Comparison of ENCODE assay signal across 1 cellular context in the genomic region with DNA sequence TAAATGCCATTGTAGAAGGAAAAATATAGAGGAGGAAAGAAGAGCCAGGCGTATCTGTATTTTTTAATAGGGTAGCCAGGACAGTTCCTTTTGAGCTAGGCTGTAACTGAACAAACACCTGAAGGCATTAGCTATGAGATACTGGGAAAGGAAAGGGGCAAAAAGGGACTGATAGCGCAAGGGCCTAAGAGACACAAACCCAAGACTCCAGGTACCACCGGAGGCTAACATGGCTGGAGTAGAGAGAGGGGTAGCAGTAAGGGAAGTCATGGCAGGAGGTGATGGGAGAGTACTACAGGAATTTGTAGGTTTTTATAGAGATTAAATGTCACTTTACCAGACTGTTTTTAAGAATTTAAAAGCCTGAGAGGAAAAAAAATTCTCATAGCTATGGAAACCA.
TF ChIP-seq lines count a peak whose summit lies in the region.

No MANE protein-coding gene starts in this region.

TF ChIP-seq in GM23338, 12 proteins besides CTCF, POLR2A, EP300 and RAD21:
- TF ChIP-seq EZH2 (IDR thresholded peaks at IDR 0.05; ENCODE audit: low read depth, unreplicated experiment): no peak
- TF ChIP-seq, protein P1, sequence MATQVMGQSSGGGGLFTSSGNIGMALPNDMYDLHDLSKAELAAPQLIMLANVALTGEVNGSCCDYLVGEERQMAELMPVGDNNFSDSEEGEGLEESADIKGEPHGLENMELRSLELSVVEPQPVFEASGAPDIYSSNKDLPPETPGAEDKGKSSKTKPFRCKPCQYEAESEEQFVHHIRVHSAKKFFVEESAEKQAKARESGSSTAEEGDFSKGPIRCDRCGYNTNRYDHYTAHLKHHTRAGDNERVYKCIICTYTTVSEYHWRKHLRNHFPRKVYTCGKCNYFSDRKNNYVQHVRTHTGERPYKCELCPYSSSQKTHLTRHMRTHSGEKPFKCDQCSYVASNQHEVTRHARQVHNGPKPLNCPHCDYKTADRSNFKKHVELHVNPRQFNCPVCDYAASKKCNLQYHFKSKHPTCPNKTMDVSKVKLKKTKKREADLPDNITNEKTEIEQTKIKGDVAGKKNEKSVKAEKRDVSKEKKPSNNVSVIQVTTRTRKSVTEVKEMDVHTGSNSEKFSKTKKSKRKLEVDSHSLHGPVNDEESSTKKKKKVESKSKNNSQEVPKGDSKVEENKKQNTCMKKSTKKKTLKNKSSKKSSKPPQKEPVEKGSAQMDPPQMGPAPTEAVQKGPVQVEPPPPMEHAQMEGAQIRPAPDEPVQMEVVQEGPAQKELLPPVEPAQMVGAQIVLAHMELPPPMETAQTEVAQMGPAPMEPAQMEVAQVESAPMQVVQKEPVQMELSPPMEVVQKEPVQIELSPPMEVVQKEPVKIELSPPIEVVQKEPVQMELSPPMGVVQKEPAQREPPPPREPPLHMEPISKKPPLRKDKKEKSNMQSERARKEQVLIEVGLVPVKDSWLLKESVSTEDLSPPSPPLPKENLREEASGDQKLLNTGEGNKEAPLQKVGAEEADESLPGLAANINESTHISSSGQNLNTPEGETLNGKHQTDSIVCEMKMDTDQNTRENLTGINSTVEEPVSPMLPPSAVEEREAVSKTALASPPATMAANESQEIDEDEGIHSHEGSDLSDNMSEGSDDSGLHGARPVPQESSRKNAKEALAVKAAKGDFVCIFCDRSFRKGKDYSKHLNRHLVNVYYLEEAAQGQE (IDR thresholded peaks at IDR 0.05; ENCODE audit: unreplicated experiment): no peak
- TF ChIP-seq STAT1 (IDR thresholded peaks at IDR 0.05; ENCODE audit: unreplicated experiment): no peak
- no peak for TF ChIP-seq NANOG (IDR thresholded peaks at IDR 0.05; ENCODE audit: borderline replicate concordance)
- TF ChIP-seq, protein P2, sequence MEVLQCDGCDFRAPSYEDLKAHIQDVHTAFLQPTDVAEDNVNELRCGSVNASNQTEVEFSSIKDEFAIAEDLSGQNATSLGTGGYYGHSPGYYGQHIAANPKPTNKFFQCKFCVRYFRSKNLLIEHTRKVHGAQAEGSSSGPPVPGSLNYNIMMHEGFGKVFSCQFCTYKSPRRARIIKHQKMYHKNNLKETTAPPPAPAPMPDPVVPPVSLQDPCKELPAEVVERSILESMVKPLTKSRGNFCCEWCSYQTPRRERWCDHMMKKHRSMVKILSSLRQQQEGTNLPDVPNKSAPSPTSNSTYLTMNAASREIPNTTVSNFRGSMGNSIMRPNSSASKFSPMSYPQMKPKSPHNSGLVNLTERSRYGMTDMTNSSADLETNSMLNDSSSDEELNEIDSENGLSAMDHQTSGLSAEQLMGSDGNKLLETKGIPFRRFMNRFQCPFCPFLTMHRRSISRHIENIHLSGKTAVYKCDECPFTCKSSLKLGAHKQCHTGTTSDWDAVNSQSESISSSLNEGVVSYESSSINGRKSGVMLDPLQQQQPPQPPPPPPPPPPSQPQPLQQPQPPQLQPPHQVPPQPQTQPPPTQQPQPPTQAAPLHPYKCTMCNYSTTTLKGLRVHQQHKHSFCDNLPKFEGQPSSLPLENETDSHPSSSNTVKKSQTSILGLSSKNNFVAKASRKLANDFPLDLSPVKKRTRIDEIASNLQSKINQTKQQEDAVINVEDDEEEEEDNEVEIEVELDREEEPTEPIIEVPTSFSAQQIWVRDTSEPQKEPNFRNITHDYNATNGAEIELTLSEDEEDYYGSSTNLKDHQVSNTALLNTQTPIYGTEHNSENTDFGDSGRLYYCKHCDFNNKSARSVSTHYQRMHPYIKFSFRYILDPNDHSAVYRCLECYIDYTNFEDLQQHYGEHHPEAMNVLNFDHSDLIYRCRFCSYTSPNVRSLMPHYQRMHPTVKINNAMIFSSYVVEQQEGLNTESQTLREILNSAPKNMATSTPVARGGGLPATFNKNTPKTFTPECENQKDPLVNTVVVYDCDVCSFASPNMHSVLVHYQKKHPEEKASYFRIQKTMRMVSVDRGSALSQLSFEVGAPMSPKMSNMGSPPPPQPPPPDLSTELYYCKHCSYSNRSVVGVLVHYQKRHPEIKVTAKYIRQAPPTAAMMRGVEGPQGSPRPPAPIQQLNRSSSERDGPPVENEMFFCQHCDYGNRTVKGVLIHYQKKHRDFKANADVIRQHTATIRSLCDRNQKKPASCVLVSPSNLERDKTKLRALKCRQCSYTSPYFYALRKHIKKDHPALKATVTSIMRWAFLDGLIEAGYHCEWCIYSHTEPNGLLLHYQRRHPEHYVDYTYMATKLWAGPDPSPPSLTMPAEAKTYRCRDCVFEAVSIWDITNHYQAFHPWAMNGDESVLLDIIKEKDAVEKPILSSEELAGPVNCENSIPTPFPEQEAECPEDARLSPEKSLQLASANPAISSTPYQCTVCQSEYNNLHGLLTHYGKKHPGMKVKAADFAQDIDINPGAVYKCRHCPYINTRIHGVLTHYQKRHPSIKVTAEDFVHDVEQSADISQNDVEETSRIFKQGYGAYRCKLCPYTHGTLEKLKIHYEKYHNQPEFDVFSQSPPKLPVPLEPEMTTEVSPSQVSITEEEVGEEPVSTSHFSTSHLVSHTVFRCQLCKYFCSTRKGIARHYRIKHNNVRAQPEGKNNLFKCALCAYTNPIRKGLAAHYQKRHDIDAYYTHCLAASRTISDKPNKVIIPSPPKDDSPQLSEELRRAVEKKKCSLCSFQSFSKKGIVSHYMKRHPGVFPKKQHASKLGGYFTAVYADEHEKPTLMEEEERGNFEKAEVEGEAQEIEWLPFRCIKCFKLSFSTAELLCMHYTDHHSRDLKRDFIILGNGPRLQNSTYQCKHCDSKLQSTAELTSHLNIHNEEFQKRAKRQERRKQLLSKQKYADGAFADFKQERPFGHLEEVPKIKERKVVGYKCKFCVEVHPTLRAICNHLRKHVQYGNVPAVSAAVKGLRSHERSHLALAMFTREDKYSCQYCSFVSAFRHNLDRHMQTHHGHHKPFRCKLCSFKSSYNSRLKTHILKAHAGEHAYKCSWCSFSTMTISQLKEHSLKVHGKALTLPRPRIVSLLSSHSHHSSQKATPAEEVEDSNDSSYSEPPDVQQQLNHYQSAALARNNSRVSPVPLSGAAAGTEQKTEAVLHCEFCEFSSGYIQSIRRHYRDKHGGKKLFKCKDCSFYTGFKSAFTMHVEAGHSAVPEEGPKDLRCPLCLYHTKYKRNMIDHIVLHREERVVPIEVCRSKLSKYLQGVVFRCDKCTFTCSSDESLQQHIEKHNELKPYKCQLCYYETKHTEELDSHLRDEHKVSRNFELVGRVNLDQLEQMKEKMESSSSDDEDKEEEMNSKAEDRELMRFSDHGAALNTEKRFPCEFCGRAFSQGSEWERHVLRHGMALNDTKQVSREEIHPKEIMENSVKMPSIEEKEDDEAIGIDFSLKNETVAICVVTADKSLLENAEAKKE (CRISPR knock-in tag; IDR thresholded peaks at IDR 0.05): no peak
- no peak for TF ChIP-seq JUNB (IDR thresholded peaks at IDR 0.05; ENCODE audit: unreplicated experiment)
- no peak for TF ChIP-seq POLR2AphosphoS5 (IDR thresholded peaks at IDR 0.05; ENCODE audit: low read depth)
- TF ChIP-seq EZH2phosphoT487 (IDR thresholded peaks at IDR 0.05; ENCODE audit: unreplicated experiment): no peak
- no peak for TF ChIP-seq ZNF331 (CRISPR knock-in tag; IDR thresholded peaks at IDR 0.05; ENCODE audit: low read depth)
- TF ChIP-seq, protein P3, sequence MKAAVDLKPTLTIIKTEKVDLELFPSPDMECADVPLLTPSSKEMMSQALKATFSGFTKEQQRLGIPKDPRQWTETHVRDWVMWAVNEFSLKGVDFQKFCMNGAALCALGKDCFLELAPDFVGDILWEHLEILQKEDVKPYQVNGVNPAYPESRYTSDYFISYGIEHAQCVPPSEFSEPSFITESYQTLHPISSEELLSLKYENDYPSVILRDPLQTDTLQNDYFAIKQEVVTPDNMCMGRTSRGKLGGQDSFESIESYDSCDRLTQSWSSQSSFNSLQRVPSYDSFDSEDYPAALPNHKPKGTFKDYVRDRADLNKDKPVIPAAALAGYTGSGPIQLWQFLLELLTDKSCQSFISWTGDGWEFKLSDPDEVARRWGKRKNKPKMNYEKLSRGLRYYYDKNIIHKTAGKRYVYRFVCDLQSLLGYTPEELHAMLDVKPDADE (IDR thresholded peaks at IDR 0.05): no peak
- no peak for TF ChIP-seq CREB1 (CRISPR knock-in tag; IDR thresholded peaks at IDR 0.05; ENCODE audit: low read depth)
- TF ChIP-seq ZNF114 (CRISPR knock-in tag; IDR thresholded peaks at IDR 0.05): no peak
